In the genomic region with DNA sequence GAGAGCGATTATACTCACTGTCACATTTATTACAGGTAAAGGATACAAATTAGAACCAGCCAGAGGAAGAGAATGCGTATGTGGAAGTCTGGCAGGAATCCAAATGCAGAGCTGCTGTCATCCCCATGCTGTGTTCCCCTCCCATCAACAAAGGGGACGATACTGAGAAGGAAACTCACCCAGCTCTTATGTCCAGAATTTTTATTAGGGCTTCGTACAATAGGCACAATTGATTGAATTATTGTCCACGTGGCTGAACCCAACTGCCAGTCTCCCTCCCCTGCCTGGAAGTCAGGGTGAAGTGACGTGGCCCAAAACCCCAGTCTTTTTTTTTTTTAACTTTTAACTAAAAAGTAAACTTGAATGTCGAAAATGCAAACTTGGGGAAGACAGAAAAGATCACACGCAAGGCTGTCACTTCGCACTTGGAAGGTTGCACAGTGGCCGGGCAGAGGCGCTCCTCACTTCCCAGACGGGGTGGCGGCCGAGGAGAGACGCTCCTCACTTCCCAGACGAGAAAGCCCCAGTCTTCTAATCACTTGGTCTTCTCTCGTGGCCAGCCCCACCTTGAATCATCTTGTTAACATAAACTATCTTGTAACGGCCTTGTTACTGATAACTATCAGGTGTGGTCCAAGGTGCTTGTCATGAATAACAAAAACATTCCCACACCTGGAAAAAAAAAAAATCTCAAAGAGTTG, we compare ENCODE assay signal across 2 cellular contexts.
A peak's percentile ranks its signal among the peaks of the same experiment; 100 is the strongest.
TF ChIP-seq lines count a peak whose summit lies in the region.

No MANE protein-coding gene starts in this region.

TF ChIP-seq in HEK293, 187 proteins besides CTCF, POLR2A, EP300 and RAD21:
- no peak for TF ChIP-seq ZNF544 (tag by site-specific recombination; IDR thresholded peaks at IDR 0.05)
- TF ChIP-seq, protein P1, sequence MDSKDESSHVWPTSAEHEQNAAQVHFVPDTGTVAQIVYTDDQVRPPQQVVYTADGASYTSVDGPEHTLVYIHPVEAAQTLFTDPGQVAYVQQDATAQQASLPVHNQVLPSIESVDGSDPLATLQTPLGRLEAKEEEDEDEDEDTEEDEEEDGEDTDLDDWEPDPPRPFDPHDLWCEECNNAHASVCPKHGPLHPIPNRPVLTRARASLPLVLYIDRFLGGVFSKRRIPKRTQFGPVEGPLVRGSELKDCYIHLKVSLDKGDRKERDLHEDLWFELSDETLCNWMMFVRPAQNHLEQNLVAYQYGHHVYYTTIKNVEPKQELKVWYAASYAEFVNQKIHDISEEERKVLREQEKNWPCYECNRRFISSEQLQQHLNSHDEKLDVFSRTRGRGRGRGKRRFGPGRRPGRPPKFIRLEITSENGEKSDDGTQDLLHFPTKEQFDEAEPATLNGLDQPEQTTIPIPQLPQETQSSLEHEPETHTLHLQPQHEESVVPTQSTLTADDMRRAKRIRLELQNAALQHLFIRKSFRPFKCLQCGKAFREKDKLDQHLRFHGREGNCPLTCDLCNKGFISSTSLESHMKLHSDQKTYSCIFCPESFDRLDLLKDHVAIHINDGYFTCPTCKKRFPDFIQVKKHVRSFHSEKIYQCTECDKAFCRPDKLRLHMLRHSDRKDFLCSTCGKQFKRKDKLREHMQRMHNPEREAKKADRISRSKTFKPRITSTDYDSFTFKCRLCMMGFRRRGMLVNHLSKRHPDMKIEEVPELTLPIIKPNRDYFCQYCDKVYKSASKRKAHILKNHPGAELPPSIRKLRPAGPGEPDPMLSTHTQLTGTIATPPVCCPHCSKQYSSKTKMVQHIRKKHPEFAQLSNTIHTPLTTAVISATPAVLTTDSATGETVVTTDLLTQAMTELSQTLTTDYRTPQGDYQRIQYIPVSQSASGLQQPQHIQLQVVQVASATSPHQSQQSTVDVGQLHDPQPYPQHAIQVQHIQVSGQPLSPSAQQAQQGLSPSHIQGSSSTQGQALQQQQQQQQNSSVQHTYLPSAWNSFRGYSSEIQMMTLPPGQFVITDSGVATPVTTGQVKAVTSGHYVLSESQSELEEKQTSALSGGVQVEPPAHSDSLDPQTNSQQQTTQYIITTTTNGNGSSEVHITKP (tag by site-specific recombination; IDR thresholded peaks at IDR 0.05), result peak; percentile 42; the same call in 1 of the 2 replicates
- TF ChIP-seq, protein P2, sequence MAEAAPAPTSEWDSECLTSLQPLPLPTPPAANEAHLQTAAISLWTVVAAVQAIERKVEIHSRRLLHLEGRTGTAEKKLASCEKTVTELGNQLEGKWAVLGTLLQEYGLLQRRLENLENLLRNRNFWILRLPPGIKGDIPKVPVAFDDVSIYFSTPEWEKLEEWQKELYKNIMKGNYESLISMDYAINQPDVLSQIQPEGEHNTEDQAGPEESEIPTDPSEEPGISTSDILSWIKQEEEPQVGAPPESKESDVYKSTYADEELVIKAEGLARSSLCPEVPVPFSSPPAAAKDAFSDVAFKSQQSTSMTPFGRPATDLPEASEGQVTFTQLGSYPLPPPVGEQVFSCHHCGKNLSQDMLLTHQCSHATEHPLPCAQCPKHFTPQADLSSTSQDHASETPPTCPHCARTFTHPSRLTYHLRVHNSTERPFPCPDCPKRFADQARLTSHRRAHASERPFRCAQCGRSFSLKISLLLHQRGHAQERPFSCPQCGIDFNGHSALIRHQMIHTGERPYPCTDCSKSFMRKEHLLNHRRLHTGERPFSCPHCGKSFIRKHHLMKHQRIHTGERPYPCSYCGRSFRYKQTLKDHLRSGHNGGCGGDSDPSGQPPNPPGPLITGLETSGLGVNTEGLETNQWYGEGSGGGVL (tag by site-specific recombination; IDR thresholded peaks at IDR 0.05), result no peak
- no peak for TF ChIP-seq ZNF184 (tag by site-specific recombination; IDR thresholded peaks at IDR 0.05)
- no peak for TF ChIP-seq SP2 (tag by site-specific recombination; IDR thresholded peaks at IDR 0.05)
- no peak for TF ChIP-seq FEZF1 (tag by site-specific recombination; IDR thresholded peaks at IDR 0.05)
- TF ChIP-seq, protein P3, sequence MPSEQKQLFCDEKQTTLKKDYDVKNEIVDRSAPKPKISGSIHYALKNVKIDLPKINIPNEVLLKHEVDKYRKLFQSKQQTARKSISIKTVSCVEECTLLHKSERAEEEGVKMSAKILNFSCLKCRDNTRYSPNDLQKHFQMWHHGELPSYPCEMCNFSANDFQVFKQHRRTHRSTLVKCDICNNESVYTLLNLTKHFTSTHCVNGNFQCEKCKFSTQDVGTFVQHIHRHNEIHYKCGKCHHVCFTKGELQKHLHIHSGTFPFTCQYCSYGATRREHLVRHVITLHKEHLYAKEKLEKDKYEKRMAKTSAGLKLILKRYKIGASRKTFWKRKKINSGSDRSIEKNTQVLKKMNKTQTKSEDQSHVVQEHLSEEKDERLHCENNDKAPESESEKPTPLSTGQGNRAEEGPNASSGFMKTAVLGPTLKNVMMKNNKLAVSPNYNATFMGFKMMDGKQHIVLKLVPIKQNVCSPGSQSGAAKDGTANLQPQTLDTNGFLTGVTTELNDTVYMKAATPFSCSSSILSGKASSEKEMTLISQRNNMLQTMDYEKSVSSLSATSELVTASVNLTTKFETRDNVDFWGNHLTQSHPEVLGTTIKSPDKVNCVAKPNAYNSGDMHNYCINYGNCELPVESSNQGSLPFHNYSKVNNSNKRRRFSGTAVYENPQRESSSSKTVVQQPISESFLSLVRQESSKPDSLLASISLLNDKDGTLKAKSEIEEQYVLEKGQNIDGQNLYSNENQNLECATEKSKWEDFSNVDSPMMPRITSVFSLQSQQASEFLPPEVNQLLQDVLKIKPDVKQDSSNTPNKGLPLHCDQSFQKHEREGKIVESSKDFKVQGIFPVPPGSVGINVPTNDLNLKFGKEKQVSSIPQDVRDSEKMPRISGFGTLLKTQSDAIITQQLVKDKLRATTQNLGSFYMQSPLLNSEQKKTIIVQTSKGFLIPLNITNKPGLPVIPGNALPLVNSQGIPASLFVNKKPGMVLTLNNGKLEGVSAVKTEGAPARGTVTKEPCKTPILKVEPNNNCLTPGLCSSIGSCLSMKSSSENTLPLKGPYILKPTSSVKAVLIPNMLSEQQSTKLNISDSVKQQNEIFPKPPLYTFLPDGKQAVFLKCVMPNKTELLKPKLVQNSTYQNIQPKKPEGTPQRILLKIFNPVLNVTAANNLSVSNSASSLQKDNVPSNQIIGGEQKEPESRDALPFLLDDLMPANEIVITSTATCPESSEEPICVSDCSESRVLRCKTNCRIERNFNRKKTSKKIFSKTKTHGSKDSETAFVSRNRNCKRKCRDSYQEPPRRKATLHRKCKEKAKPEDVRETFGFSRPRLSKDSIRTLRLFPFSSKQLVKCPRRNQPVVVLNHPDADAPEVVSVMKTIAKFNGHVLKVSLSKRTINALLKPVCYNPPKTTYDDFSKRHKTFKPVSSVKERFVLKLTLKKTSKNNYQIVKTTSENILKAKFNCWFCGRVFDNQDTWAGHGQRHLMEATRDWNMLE (tag by site-specific recombination; conservative IDR thresholded peaks at IDR 0.05; ENCODE audit: low read depth), result no peak

TF ChIP-seq in K562, 482 proteins besides CTCF, POLR2A, EP300 and RAD21:
- TF ChIP-seq ZNF586 (CRISPR knock-in tag; conservative IDR thresholded peaks at IDR 0.05) (no peak), NFIC (IDR thresholded peaks at IDR 0.05) (peak; percentile 77), ZNF263 (CRISPR knock-in tag; IDR thresholded peaks at IDR 0.05; ENCODE audit: borderline replicate concordance) (peak; percentile 74; the same call in 1 of the 2 replicates)
